ENCODE assay signal across 9 cellular contexts in the genomic region with DNA sequence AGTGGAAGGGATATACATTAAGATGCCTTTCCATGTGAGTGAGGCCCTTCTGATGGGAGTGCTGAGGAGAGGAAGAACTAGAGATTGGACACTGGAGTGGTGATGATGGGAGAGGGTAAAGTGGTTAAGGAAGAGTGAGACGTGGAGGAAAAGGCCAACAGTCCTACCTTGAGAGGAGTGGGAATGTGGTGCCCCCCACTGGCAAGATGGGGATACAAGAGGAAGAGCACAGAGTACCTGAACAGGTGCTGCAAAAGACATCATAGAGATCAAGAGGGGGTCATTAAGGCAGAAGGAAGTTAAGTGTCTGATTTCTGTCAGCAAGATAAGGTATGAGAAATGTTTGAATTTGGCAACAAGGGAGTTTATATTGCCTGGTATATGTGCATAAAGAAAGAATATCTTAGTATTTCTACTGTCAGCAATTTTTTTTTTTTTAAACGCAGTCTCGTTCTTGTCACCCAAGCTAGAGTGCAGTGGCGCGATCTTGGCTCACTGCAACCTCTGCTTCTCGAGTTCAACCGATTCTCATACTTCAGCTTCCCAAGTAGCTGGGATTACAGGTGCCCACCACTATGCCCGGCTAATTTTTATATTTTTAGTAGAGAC. TPM values are rescaled to one million over a fixed set of nuclear protein-coding genes. Genes with fewer than 3 reads are reported as not detected.
DNase-seq lines count a peak whose midpoint lies in the region; ATAC-seq and TF ChIP-seq lines count a peak whose summit lies in the region.
"Had no signal": no experiment of that assay in that cellular context is flagged by ENCODE, and none has a peak within 500 bp of the region (broad histone marks: within the 10 kb centered on the region; RNA-seq: fewer than 3 reads in every experiment).

No MANE protein-coding gene starts in this region.

- intact Hi-C loops in CD4-positive, alpha-beta T cell (cut with DNase I, micrococcal nuclease): loop anchor here (1.0 to 5.0 kb wide), 2 partner anchors 215 to 265 kb away; a partner anchor contains a TSS
- intact Hi-C loops in spleen (cut with DNase I; ENCODE audit: low total_unique reads): no loop called here

- TF ChIP-seq POLR2A in spleen (IDR thresholded peaks at IDR 0.05): no peak

- H3K36me3 Mint-ChIP-seq in CD4-positive, alpha-beta T cell (ENCODE audit: low read depth): peaks cover 37% of the 10 kb centered on the region
- peaks cover 16% of the 10 kb centered on the region for H3K36me3 Mint-ChIP-seq in activated CD8-positive, alpha-beta memory T cell treated with anti-CD3 and anti-CD28 coated beads, Interleukin-2, amount 10 ng/mL, durations not matched to agents 7 days and 5 days

- peaks cover 25% of the 10 kb centered on the region for H3K4me1 Mint-ChIP-seq in CD4-positive, alpha-beta T cell (ENCODE audit: low read depth)
- peaks cover 17% of the 10 kb centered on the region for H3K4me1 Mint-ChIP-seq in activated CD8-positive, alpha-beta memory T cell treated with anti-CD3 and anti-CD28 coated beads, Interleukin-2, amount 10 ng/mL, durations not matched to agents 7 days and 5 days

- no peak overlapping the region for H3K27ac Mint-ChIP-seq in CD4-positive, alpha-beta T cell
- H3K27ac Mint-ChIP-seq in activated CD8-positive, alpha-beta memory T cell treated with anti-CD3 and anti-CD28 coated beads, Interleukin-2, amount 10 ng/mL, durations not matched to agents 7 days and 5 days: no peak overlapping the region

- no peaks in the 10 kb centered on the region for H3K9me3 Mint-ChIP-seq in CD4-positive, alpha-beta T cell
- H3K9me3 Mint-ChIP-seq in activated CD8-positive, alpha-beta memory T cell treated with anti-CD3 and anti-CD28 coated beads, Interleukin-2, amount 10 ng/mL, durations not matched to agents 7 days and 5 days (ENCODE audit: low read depth): no peaks in the 10 kb centered on the region

- no peaks in the 10 kb centered on the region for H3K27me3 Mint-ChIP-seq in CD4-positive, alpha-beta T cell
- no peaks in the 10 kb centered on the region for H3K27me3 Mint-ChIP-seq in activated CD8-positive, alpha-beta memory T cell treated with anti-CD3 and anti-CD28 coated beads, Interleukin-2, amount 10 ng/mL, durations not matched to agents 7 days and 5 days

- CTCF ChIA-PET in CD4-positive, alpha-beta T cell (lab: Charles Lee): interaction anchor here (0.6 to 1.2 kb wide), 2 partner anchors 14 to 206 kb away, joined by 3 to 4 read pairs; no protein-coding TSS in a partner anchor
- CTCF ChIA-PET in activated CD8-positive, alpha-beta memory T cell treated with anti-CD3 and anti-CD28 coated beads, Interleukin-2, amount 10 ng/mL, durations not matched to agents 7 days and 5 days (lab: Charles Lee): interaction anchor here (0.5 to 2.4 kb wide), 5 partner anchors 11 to 278 kb away, joined by 3 to 9 read pairs (median 6); no protein-coding TSS in a partner anchor
- CTCF ChIA-PET in RWPE1 (lab: Yijun Ruan, JAX): no interaction called here

- TF ChIP-seq CTCF in CD4-positive, alpha-beta T cell (IDR thresholded peaks at IDR 0.05): peak; percentile 57
- peak; percentile 34 for TF ChIP-seq CTCF in foreskin fibroblast (IDR thresholded peaks at IDR 0.05; ENCODE audit: low read depth, low read length)
- peak; percentile 25 to 61 (median 52) for TF ChIP-seq CTCF in spleen (IDR thresholded peaks at IDR 0.05 in 8 of 11, conservative IDR thresholded peaks at IDR 0.05 in 3 of 11)
- no peak; the same call in 1 of the 2 replicates for TF ChIP-seq CTCF in RWPE1 (conservative IDR thresholded peaks at IDR 0.05; ENCODE audit: low read depth)

- peaks cover 0 to 55% (median 21%) of the 10 kb centered on the region in 6 donors for H3K36me3 ChIP-seq in spleen

- H3K4me1 ChIP-seq in spleen: peaks cover 0 to 15% (median 0%) of the 10 kb centered on the region in 6 donors

- WGBS in spleen, 5 donors: 85 to 88% (median 85%) methylated on average over 8 of the region's 8 CpGs

- DNase-seq in CD4-positive, alpha-beta T cell: peak; percentile 28 to 58 (median 40)
- DNase-seq in KBM-7 (peak; percentile 43), foreskin fibroblast (peak in 1 of 2 donors; percentile 18), spleen (no peak), RWPE1 (ENCODE audit: low spot score) (no peak)
- DNase-seq in activated CD8-positive, alpha-beta memory T cell treated with anti-CD3 and anti-CD28 coated beads, Interleukin-2, amount 10 ng/mL, durations not matched to agents 7 days and 5 days: peak; percentile 58

- POLR2A ChIA-PET in CD4-positive, alpha-beta T cell (lab: Charles Lee): interaction anchor here (0.7 kb wide), 1 partner anchor 217 kb away, joined by 3 read pairs; no protein-coding TSS in a partner anchor
- POLR2A ChIA-PET in RWPE1 (lab: Yijun Ruan, JAX; ENCODE audit: low non-redundant PET): no interaction called here

- no peaks in the 10 kb centered on the region for H3K27me3 ChIP-seq in CD4-positive, alpha-beta T cell (ENCODE audit: control insufficient read depth, insufficient read depth, low read length)
- H3K27me3 ChIP-seq in spleen (replicated peaks in 1 of 7): no peaks in the 10 kb centered on the region

- ATAC-seq in CD4-positive, alpha-beta T cell (ENCODE audit: poor library complexity): peak; percentile 79
- peak; percentile 65 for ATAC-seq in activated CD8-positive, alpha-beta memory T cell treated with anti-CD3 and anti-CD28 coated beads, Interleukin-2, amount 10 ng/mL, durations not matched to agents 7 days and 5 days
- no peak for ATAC-seq in HG02885 (IDR thresholded peaks at IDR 0.05; ENCODE audit: poor library complexity, unreplicated experiment)
- no peak for ATAC-seq in HG02981 (IDR thresholded peaks at IDR 0.05; ENCODE audit: unreplicated experiment)

- in situ Hi-C loops in KBM-7 (cut with MboI; ENCODE audit: low pct_unique_long_range_greater_than_20kb, low sequenced_read_pairs): no loop called here

- H3K4me3 ChIP-seq in foreskin fibroblast (ENCODE audit: low read depth in 1 of 2, low read length in 2 of 2) (no peak overlapping the region), spleen (no peak overlapping the region)

- H3K27ac ChIP-seq in CD4-positive, alpha-beta T cell (ENCODE audit: low read depth, low read length): no peak overlapping the region
- H3K27ac ChIP-seq in spleen: no peak overlapping the region
- no peak overlapping the region for H3K27ac ChIP-seq in RWPE1
- H3K27ac ChIP-seq: HL-60 had no signal

- no peak overlapping the region for H3K4me3 Mint-ChIP-seq in CD4-positive, alpha-beta T cell
- no peak overlapping the region for H3K4me3 Mint-ChIP-seq in activated CD8-positive, alpha-beta memory T cell treated with anti-CD3 and anti-CD28 coated beads, Interleukin-2, amount 10 ng/mL, durations not matched to agents 7 days and 5 days

- no peaks in the 10 kb centered on the region for H3K9me3 ChIP-seq in CD4-positive, alpha-beta T cell (ENCODE audit: control insufficient read depth, low read length)
- no peaks in the 10 kb centered on the region for H3K9me3 ChIP-seq in spleen

RNA-seq across cellular contexts. Expression of a gene that starts 34.0 kb away (rescaled TPM):
- 100 to 1,000 TPM; 182 TPM for total RNA-seq in CD4-positive, alpha-beta T cell
- total RNA-seq in activated CD8-positive, alpha-beta memory T cell treated with anti-CD3 and anti-CD28 coated beads, Interleukin-2, amount 10 ng/mL, durations not matched to agents 7 days and 5 days: 100 to 1,000 TPM; 118 to 156 TPM
- 100 to 1,000 TPM in 4 of 7 donors, 10 to 100 TPM in 3; 92.3 to 112 (median 101) TPM for total RNA-seq in spleen
- polyA plus RNA-seq in spleen: 10 to 100 TPM; 25.2 to 53.3 (median 32.3) TPM

RNA-seq across cellular contexts. Expression of a gene that starts 37.4 kb away (rescaled TPM):
- total RNA-seq in CD4-positive, alpha-beta T cell: 10 to 100 TPM; 45.9 to 47.0 TPM
- total RNA-seq in activated CD8-positive, alpha-beta memory T cell treated with anti-CD3 and anti-CD28 coated beads, Interleukin-2, amount 10 ng/mL, durations not matched to agents 7 days and 5 days: 10 to 100 TPM; 44.5 to 50.6 TPM
- 10 to 100 TPM; 27.3 to 49.3 (median 32.6) TPM for total RNA-seq in spleen
- 10 to 100 TPM; 20.8 to 37.2 (median 25.7) TPM for polyA plus RNA-seq in spleen

RNA-seq across cellular contexts. Expression of a gene that starts 53.9 kb away (rescaled TPM):
- total RNA-seq in CD4-positive, alpha-beta T cell: under 1 TPM; 0.41 to 0.78 TPM
- total RNA-seq in activated CD8-positive, alpha-beta memory T cell treated with anti-CD3 and anti-CD28 coated beads, Interleukin-2, amount 10 ng/mL, durations not matched to agents 7 days and 5 days: 10 to 100 TPM; 26.7 to 35.6 TPM
- 10 to 100 TPM; 13.0 to 51.2 (median 26.8) TPM for total RNA-seq in spleen
- 10 to 100 TPM; 16.1 to 31.7 (median 17.0) TPM for polyA plus RNA-seq in spleen

RNA-seq across cellular contexts. Expression of a gene that starts 54.6 kb away (rescaled TPM):
- 100 to 1,000 TPM; 132 to 134 TPM for total RNA-seq in CD4-positive, alpha-beta T cell
- total RNA-seq in activated CD8-positive, alpha-beta memory T cell treated with anti-CD3 and anti-CD28 coated beads, Interleukin-2, amount 10 ng/mL, durations not matched to agents 7 days and 5 days: 100 to 1,000 TPM; 130 to 154 TPM
- 100 to 1,000 TPM; 109 to 171 (median 141) TPM for total RNA-seq in spleen
- polyA plus RNA-seq in spleen: 100 to 1,000 TPM in 2 of 3 donors, 10 to 100 TPM in 1; 96.9 to 169 (median 161) TPM

Comparison
In these comparisons a context has a peak if more than half of its experiments do, and no peak if none do; other contexts are left out.
1. ATAC-seq: peak in CD4-positive, alpha-beta T cell (single experiment) and activated CD8-positive, alpha-beta memory T cell treated with anti-CD3 and anti-CD28 coated beads, Interleukin-2, amount 10 ng/mL, durations not matched to agents 7 days and 5 days (single experiment); none in HG02885 (single experiment) and HG02981 (single experiment).
2. DNase-seq: peak in CD4-positive, alpha-beta T cell (10 of 10), KBM-7 (single experiment) and activated CD8-positive, alpha-beta memory T cell treated with anti-CD3 and anti-CD28 coated beads, Interleukin-2, amount 10 ng/mL, durations not matched to agents 7 days and 5 days (single experiment); none in spleen (single experiment) and RWPE1 (single experiment).
3. RNA of a gene that starts 53.9 kb away (total RNA-seq): 26.7 to 35.6 TPM in activated CD8-positive, alpha-beta memory T cell treated with anti-CD3 and anti-CD28 coated beads, Interleukin-2, amount 10 ng/mL, durations not matched to agents 7 days and 5 days and 13.0 to 51.2 TPM in spleen; 0.41 to 0.78 TPM in CD4-positive, alpha-beta T cell; every median in the first group is over 4 times any median in the second.